In genomic region chr21:35051287-35051818, GRCh38 we compare ENCODE assay signal across 8 cellular contexts. TPM values are rescaled to one million over a fixed set of nuclear protein-coding genes. Genes with fewer than 3 reads are reported as not detected.
DNase-seq lines count a peak whose midpoint lies in the region; ATAC-seq lines count a peak whose summit lies in the region.

No MANE protein-coding gene starts in this region.

- H3K27me3 Mint-ChIP-seq in CD4-positive, CD25-positive, alpha-beta regulatory T cell: peaks cover 23% of the 10 kb centered on the region
- H3K27me3 Mint-ChIP-seq in activated naive CD4-positive, alpha-beta T cell treated with anti-CD3 and anti-CD28 coated beads for 36 hours (ENCODE audit: low read depth): no peaks in the 10 kb centered on the region

- CTCF ChIA-PET in activated naive CD4-positive, alpha-beta T cell treated with anti-CD3 and anti-CD28 coated beads for 36 hours (lab: Charles Lee): interaction anchor here (0.5 to 7.1 kb wide), 21 partner anchors 23 to 350 kb away, joined by 3 to 39 read pairs (median 4); no protein-coding TSS in a partner anchor

- H3K36me3 ChIP-seq in CD4-positive, CD25-positive, alpha-beta regulatory T cell (ENCODE audit: control insufficient read depth, insufficient read depth, low read length): no peaks in the 10 kb centered on the region

- H3K4me3 ChIP-seq in CD4-positive, CD25-positive, alpha-beta regulatory T cell (ENCODE audit: low read depth, low read length): peak overlapping the region; percentile 100

- H3K9me3 Mint-ChIP-seq in CD4-positive, CD25-positive, alpha-beta regulatory T cell: peaks cover 0 to 3% (median 0%) of the 10 kb centered on the region in 7 donors
- no peaks in the 10 kb centered on the region for H3K9me3 Mint-ChIP-seq in activated naive CD4-positive, alpha-beta T cell treated with anti-CD3 and anti-CD28 coated beads for 36 hours

- peaks cover 25 to 48% (median 33%) of the 10 kb centered on the region in 4 donors for H3K4me1 Mint-ChIP-seq in CD4-positive, CD25-positive, alpha-beta regulatory T cell
- H3K4me1 Mint-ChIP-seq in activated naive CD4-positive, alpha-beta T cell treated with anti-CD3 and anti-CD28 coated beads for 36 hours (ENCODE audit: low read depth): peaks cover 59% of the 10 kb centered on the region

- H3K27me3 ChIP-seq in CD4-positive, CD25-positive, alpha-beta regulatory T cell (ENCODE audit: control insufficient read depth, insufficient read depth, low read length): no peaks in the 10 kb centered on the region

- intact Hi-C loops in activated naive CD4-positive, alpha-beta T cell treated with anti-CD3 and anti-CD28 coated beads for 36 hours (cut with micrococcal nuclease): loop anchor here (1.0 to 5.0 kb wide), 8 partner anchors 24 to 477 kb away; no protein-coding TSS in a partner anchor
- intact Hi-C loops in cardiac septum (cut with DNase I): loop anchor here (5.0 to 10.0 kb wide), 4 partner anchors 51 to 353 kb away; no protein-coding TSS in a partner anchor

- H3K36me3 Mint-ChIP-seq in CD4-positive, CD25-positive, alpha-beta regulatory T cell: peaks cover 8% of the 10 kb centered on the region
- H3K36me3 Mint-ChIP-seq in activated naive CD4-positive, alpha-beta T cell treated with anti-CD3 and anti-CD28 coated beads for 36 hours (ENCODE audit: low read depth): no peaks in the 10 kb centered on the region

- peaks cover 44% of the 10 kb centered on the region for H3K4me1 ChIP-seq in CD4-positive, CD25-positive, alpha-beta regulatory T cell (ENCODE audit: control insufficient read depth, insufficient read depth, low read length, poor library complexity, severe bottlenecking)

- peak; percentile 64 to 66 for ATAC-seq in CD4-positive, CD25-positive, alpha-beta regulatory T cell (ENCODE audit: low read depth in 2 of 2)
- ATAC-seq in HG03175 (IDR thresholded peaks at IDR 0.05; ENCODE audit: unreplicated experiment) (peak; percentile 30), HG03045 (IDR thresholded peaks at IDR 0.05; ENCODE audit: unreplicated experiment) (no peak)

- H3K4me3 Mint-ChIP-seq in CD4-positive, CD25-positive, alpha-beta regulatory T cell: peak overlapping the region; percentile 55 to 98 (median 77)
- H3K4me3 Mint-ChIP-seq in activated naive CD4-positive, alpha-beta T cell treated with anti-CD3 and anti-CD28 coated beads for 36 hours: peak overlapping the region; percentile 16

- peak overlapping the region; percentile 92 for H3K27ac ChIP-seq in CD4-positive, CD25-positive, alpha-beta regulatory T cell (ENCODE audit: insufficient read depth, low read length, poor library complexity, severe bottlenecking)

- H3K27ac Mint-ChIP-seq in CD4-positive, CD25-positive, alpha-beta regulatory T cell: peak overlapping the region; percentile 57 to 96 (median 95)
- H3K27ac Mint-ChIP-seq in activated naive CD4-positive, alpha-beta T cell treated with anti-CD3 and anti-CD28 coated beads for 36 hours: peak overlapping the region; percentile 97

- DNase-seq in CD4-positive, CD25-positive, alpha-beta regulatory T cell: peak; percentile 72 to 93 (median 83)
- DNase-seq in SIG-M5 treated with dmso at 0.1 percent for 504 hours (lab: John Stamatoyannopoulos, UW; ENCODE audit: unreplicated experiment) (peak; percentile 97), cardiac septum (ENCODE audit: low spot score) (peak; percentile 93), renal cortical epithelial cell (ENCODE audit: low read depth) (peak; percentile 88), DMS153 (lab: John Stamatoyannopoulos, UW) (no peak)
- peak; percentile 91 for DNase-seq in activated naive CD4-positive, alpha-beta T cell treated with anti-CD3 and anti-CD28 coated beads for 36 hours

- H3K9me3 ChIP-seq in CD4-positive, CD25-positive, alpha-beta regulatory T cell (ENCODE audit: control insufficient read depth in 2 of 2, low read length in 2 of 2): no peaks in the 10 kb centered on the region

RNA-seq across cellular contexts. Expression of gene RUNX1, which starts 2.3 kb away (rescaled TPM):
- 133 TPM for total RNA-seq in CD4-positive, CD25-positive, alpha-beta regulatory T cell
- polyA plus RNA-seq in CD4-positive, CD25-positive, alpha-beta regulatory T cell: 10 to 100 TPM; 14.2 to 22.7 (median 21.0) TPM
- total RNA-seq in activated naive CD4-positive, alpha-beta T cell treated with anti-CD3 and anti-CD28 coated beads for 36 hours: 10 to 100 TPM; 36.9 to 41.0 TPM
- total RNA-seq in cardiac septum (21.6 TPM), renal cortical epithelial cell (6.3 and 25.4 TPM in 2 replicates)
